ENCODE assay signal across 8 cellular contexts in the genomic region with DNA sequence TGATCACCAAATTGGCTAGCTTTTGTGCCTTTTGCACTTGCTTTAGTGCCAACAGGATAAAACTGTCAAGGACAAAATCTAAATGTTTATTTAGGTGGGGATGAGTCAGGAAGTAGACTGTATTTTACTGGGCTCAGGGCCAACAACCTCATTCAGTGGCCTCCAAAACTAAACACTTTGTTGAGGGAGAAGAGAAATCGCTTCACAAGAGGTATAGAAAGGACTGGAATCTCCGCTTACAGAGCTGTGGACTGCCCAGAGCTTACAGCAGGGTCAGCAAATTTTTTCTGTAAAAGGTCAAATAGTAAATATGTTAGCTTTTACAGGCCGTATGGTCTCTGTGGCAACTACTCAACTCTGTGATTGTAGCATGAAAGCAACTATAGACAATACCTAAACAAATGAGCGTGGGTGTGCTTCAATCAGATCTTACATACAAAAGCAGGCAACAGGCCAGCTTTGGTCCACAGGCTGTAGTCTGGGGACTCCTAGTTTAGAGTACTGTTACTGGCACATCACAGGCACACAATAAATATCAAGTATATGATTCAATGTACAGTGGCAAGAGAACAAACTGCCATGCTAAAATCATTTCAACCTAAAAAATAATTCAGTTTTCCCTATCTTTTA.
DNase-seq lines count a peak whose midpoint lies in the region; TF ChIP-seq lines count a peak whose summit lies in the region.
"Not testable (repeated sequence)": the region's sequence is repeated elsewhere in the genome, so short reads cannot be mapped to it uniquely, and the experiment has no call there.

No MANE protein-coding gene starts in this region.

- not testable (repeated sequence) for H3K27me3 ChIP-seq in osteoblast (ENCODE audit: insufficient read depth, low read length); uterus

- H3K27ac ChIP-seq in osteoblast (ENCODE audit: low read depth, low read length) (peak overlapping the region; percentile 39), uterus (peak overlapping the region; percentile 14 to 33)

- H3K36me3 ChIP-seq in osteoblast (ENCODE audit: insufficient read depth, low read length); uterus: not testable (repeated sequence)

- H3K79me2 ChIP-seq in osteoblast (ENCODE audit: insufficient read depth, low read length) = not testable (repeated sequence)

- DNase-seq in DMS153 (lab: John Stamatoyannopoulos, UW) (peak; percentile 86), KBM-7 (peak; percentile 11), NCI-H345 treated with DMSO at 0.1 percent for 48 hours (lab: John Stamatoyannopoulos, UW; ENCODE audit: unreplicated experiment) (peak; percentile 71), SW480 (ENCODE audit: low spot score) (peak; percentile 3), dermis blood vessel endothelial cell (peak; percentile 81), hepatic stellate cell (ENCODE audit: low spot score) (peak; percentile 17), uterus (peak in 1 of 2 donors; percentile 44)
- DNase-seq in osteoblast (ENCODE audit: insufficient read length, low spot score, missing footprints) = not testable (repeated sequence)

- not testable (repeated sequence) for H3K9me3 ChIP-seq in osteoblast (ENCODE audit: low read depth, low read length); uterus

- H3K4me3 ChIP-seq in osteoblast (ENCODE audit: insufficient read depth, low read length); uterus: not testable (repeated sequence)

- not testable (repeated sequence) for TF ChIP-seq POLR2A in uterus (IDR thresholded peaks at IDR 0.05)

- not testable (repeated sequence) for H2AFZ ChIP-seq in osteoblast (ENCODE audit: low read length)

- not testable (repeated sequence) for TF ChIP-seq CTCF in osteoblast (IDR thresholded peaks at IDR 0.05; ENCODE audit: extremely low read depth, low read depth, low read length); uterus (IDR thresholded peaks at IDR 0.05)

- H3K4me2 ChIP-seq in osteoblast (ENCODE audit: insufficient read depth, low read length) = peak overlapping the region; percentile 62

- intact Hi-C loops in uterus (cut with DNase I; ENCODE audit: low total_unique reads) = not testable (repeated sequence)

- H3K4me1 ChIP-seq in osteoblast (ENCODE audit: insufficient read depth, low read length); uterus: not testable (repeated sequence)

- in situ Hi-C loops in KBM-7 (cut with MboI; ENCODE audit: low pct_unique_long_range_greater_than_20kb, low sequenced_read_pairs) = not testable (repeated sequence)

- not testable (repeated sequence) for H4K20me1 ChIP-seq in osteoblast (ENCODE audit: insufficient read depth, low read length)
